In genomic region chr14:69767369-69767999, GRCh38 we compare ENCODE assay signal across 8 cellular contexts. TPM values are rescaled to one million over a fixed set of nuclear protein-coding genes. Genes with fewer than 3 reads are reported as not detected.
DNase-seq lines count a peak whose midpoint lies in the region; ATAC-seq and TF ChIP-seq lines count a peak whose summit lies in the region.

No MANE protein-coding gene starts in this region.

- peak; percentile 53 for TF ChIP-seq POLR2A in testis (IDR thresholded peaks at IDR 0.05)

- ATAC-seq in HG02610 (IDR thresholded peaks at IDR 0.05; ENCODE audit: unreplicated experiment) (peak; percentile 76), SK-N-SH treated with all-trans-retinoic acid at 6 μM for 48 hours (peak; percentile 90)

- H3K36me3 ChIP-seq in osteoblast (ENCODE audit: insufficient read depth, low read length), result peaks cover 47% of the 10 kb centered on the region
- H3K36me3 ChIP-seq in testis (ENCODE audit: low read depth, missing control alignments), result peaks cover 3% of the 10 kb centered on the region

- H3K9me3 Mint-ChIP-seq in activated naive CD8-positive, alpha-beta T cell (ENCODE audit: low read depth), result peaks cover 3% of the 10 kb centered on the region

- peaks cover 35% of the 10 kb centered on the region for H4K20me1 ChIP-seq in osteoblast (ENCODE audit: insufficient read depth, low read length)

- peak overlapping the region; percentile 100 for H3K27ac Mint-ChIP-seq in activated naive CD8-positive, alpha-beta T cell

- peaks cover 27% of the 10 kb centered on the region for H3K36me3 Mint-ChIP-seq in activated naive CD8-positive, alpha-beta T cell

- H3K4me1 Mint-ChIP-seq in activated naive CD8-positive, alpha-beta T cell (ENCODE audit: low read depth), result peaks cover 66% of the 10 kb centered on the region

- TF ChIP-seq CTCF in osteoblast (IDR thresholded peaks at IDR 0.05; ENCODE audit: extremely low read depth, low read depth, low read length), result no peak
- no peak for TF ChIP-seq CTCF in testis (IDR thresholded peaks at IDR 0.05)

- WGBS in testis, 2 donors, result 0% methylated on average over 20 to 54 of the region's 54 CpGs

- H3K27ac ChIP-seq in osteoblast (ENCODE audit: low read depth, low read length) (peak overlapping the region; percentile 100), testis (peak overlapping the region; percentile 97 to 100)

- H3K4me3 Mint-ChIP-seq in activated naive CD8-positive, alpha-beta T cell, result peak overlapping the region; percentile 99

- no peaks in the 10 kb centered on the region for H3K27me3 ChIP-seq in osteoblast (ENCODE audit: insufficient read depth, low read length)
- H3K27me3 ChIP-seq in testis, result no peaks in the 10 kb centered on the region

- no peaks in the 10 kb centered on the region for H3K9me3 ChIP-seq in osteoblast (ENCODE audit: low read depth, low read length)
- no peaks in the 10 kb centered on the region for H3K9me3 ChIP-seq in testis

- intact Hi-C loops in head of caudate nucleus (cut with DNase I), result loop anchor here (5.0 kb wide), 1 partner anchor 155 kb away; the partner anchor contains the start of gene SUSD6
- intact Hi-C loops in testis (cut with DNase I; ENCODE audit: low total_unique reads), result no loop called here

- H3K27me3 Mint-ChIP-seq in activated naive CD8-positive, alpha-beta T cell, result no peaks in the 10 kb centered on the region

- DNase-seq in GM04504 (ENCODE audit: low read depth) (peak; percentile 79), NCI-H1092 (lab: John Stamatoyannopoulos, UW) (peak; percentile 94), head of caudate nucleus (peak; percentile 66 to 96 (median 91)), osteoblast (ENCODE audit: insufficient read length, low spot score, missing footprints) (peak; percentile 93), testis (peak; percentile 91)

- peaks cover 45% of the 10 kb centered on the region for H3K79me2 ChIP-seq in osteoblast (ENCODE audit: insufficient read depth, low read length)

- H3K4me1 ChIP-seq in osteoblast (ENCODE audit: insufficient read depth, low read length) (peaks cover 20% of the 10 kb centered on the region), testis (peaks cover 24% of the 10 kb centered on the region)

- H3K4me3 ChIP-seq in osteoblast (ENCODE audit: insufficient read depth, low read length), result peak overlapping the region; percentile 100
- H3K4me3 ChIP-seq in testis, result peak overlapping the region; percentile 94 to 100

- peak overlapping the region; percentile 87 for H3K4me2 ChIP-seq in osteoblast (ENCODE audit: insufficient read depth, low read length)

- peak overlapping the region; percentile 94 for H2AFZ ChIP-seq in osteoblast (ENCODE audit: low read length)

TF ChIP-seq in SK-N-SH treated with all-trans-retinoic acid at 6 μM for 48 hours, 23 proteins besides CTCF, POLR2A, EP300 and RAD21 (continues in another document):
- TF ChIP-seq, protein P1, sequence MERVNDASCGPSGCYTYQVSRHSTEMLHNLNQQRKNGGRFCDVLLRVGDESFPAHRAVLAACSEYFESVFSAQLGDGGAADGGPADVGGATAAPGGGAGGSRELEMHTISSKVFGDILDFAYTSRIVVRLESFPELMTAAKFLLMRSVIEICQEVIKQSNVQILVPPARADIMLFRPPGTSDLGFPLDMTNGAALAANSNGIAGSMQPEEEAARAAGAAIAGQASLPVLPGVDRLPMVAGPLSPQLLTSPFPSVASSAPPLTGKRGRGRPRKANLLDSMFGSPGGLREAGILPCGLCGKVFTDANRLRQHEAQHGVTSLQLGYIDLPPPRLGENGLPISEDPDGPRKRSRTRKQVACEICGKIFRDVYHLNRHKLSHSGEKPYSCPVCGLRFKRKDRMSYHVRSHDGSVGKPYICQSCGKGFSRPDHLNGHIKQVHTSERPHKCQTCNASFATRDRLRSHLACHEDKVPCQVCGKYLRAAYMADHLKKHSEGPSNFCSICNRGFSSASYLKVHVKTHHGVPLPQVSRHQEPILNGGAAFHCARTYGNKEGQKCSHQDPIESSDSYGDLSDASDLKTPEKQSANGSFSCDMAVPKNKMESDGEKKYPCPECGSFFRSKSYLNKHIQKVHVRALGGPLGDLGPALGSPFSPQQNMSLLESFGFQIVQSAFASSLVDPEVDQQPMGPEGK (CRISPR knock-in tag; IDR thresholded peaks at IDR 0.05; ENCODE audit: borderline replicate concordance), result no peak
- TF ChIP-seq ARNTL (CRISPR knock-in tag; IDR thresholded peaks at IDR 0.05; ENCODE audit: borderline replicate concordance, low read depth) (0 out of 2 replicates have a peak, but pooled peaks have one; percentile 62), ZFP30 (CRISPR knock-in tag; IDR thresholded peaks at IDR 0.05) (no peak), BACH2 (CRISPR knock-in tag; IDR thresholded peaks at IDR 0.05; ENCODE audit: borderline replicate concordance) (no peak), ZFP3 (CRISPR knock-in tag; IDR thresholded peaks at IDR 0.05) (no peak), CSRNP3 (CRISPR knock-in tag; IDR thresholded peaks at IDR 0.05) (peak; percentile 79; the same call in 1 of the 2 replicates), ZNF565 (CRISPR knock-in tag; conservative IDR thresholded peaks at IDR 0.05; ENCODE audit: low read depth) (no peak), TCF4 (CRISPR knock-in tag; IDR thresholded peaks at IDR 0.05; ENCODE audit: borderline replicate concordance) (no peak), ZNF70 (CRISPR knock-in tag; IDR thresholded peaks at IDR 0.05) (0 out of 2 replicates have a peak, but pooled peaks have one; percentile 43), TOX (CRISPR knock-in tag; IDR thresholded peaks at IDR 0.05; ENCODE audit: borderline replicate concordance) (no peak), SNAI2 (CRISPR knock-in tag; IDR thresholded peaks at IDR 0.05) (no peak), PPARA (CRISPR knock-in tag; IDR thresholded peaks at IDR 0.05; ENCODE audit: borderline replicate concordance) (no peak), RARB (CRISPR knock-in tag; IDR thresholded peaks at IDR 0.05) (peak; percentile 73; the same call in 1 of the 2 replicates), ZC3H10 (CRISPR knock-in tag; IDR thresholded peaks at IDR 0.05) (peak; percentile 61; the same call in 1 of the 2 replicates), OSR1 (CRISPR knock-in tag; IDR thresholded peaks at IDR 0.05) (no peak), CSDC2 (CRISPR knock-in tag; IDR thresholded peaks at IDR 0.05) (peak; percentile 19; the same call in 1 of the 2 replicates), GLIS3 (CRISPR knock-in tag; IDR thresholded peaks at IDR 0.05) (0 out of 2 replicates have a peak, but pooled peaks have one; percentile 91), ESRRG (CRISPR knock-in tag; IDR thresholded peaks at IDR 0.05) (peak; percentile 67; the same call in 1 of the 2 replicates), ZNF8 (CRISPR knock-in tag; IDR thresholded peaks at IDR 0.05) (no peak)
- TF ChIP-seq, protein P2, sequence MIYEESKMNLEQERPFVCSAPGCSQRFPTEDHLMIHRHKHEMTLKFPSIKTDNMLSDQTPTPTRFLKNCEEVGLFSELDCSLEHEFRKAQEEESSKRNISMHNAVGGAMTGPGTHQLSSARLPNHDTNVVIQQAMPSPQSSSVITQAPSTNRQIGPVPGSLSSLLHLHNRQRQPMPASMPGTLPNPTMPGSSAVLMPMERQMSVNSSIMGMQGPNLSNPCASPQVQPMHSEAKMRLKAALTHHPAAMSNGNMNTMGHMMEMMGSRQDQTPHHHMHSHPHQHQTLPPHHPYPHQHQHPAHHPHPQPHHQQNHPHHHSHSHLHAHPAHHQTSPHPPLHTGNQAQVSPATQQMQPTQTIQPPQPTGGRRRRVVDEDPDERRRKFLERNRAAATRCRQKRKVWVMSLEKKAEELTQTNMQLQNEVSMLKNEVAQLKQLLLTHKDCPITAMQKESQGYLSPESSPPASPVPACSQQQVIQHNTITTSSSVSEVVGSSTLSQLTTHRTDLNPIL (CRISPR knock-in tag; IDR thresholded peaks at IDR 0.05; ENCODE audit: low read depth), result 0 out of 2 replicates have a peak, but pooled peaks have one; percentile 48
- TF ChIP-seq, protein P3, sequence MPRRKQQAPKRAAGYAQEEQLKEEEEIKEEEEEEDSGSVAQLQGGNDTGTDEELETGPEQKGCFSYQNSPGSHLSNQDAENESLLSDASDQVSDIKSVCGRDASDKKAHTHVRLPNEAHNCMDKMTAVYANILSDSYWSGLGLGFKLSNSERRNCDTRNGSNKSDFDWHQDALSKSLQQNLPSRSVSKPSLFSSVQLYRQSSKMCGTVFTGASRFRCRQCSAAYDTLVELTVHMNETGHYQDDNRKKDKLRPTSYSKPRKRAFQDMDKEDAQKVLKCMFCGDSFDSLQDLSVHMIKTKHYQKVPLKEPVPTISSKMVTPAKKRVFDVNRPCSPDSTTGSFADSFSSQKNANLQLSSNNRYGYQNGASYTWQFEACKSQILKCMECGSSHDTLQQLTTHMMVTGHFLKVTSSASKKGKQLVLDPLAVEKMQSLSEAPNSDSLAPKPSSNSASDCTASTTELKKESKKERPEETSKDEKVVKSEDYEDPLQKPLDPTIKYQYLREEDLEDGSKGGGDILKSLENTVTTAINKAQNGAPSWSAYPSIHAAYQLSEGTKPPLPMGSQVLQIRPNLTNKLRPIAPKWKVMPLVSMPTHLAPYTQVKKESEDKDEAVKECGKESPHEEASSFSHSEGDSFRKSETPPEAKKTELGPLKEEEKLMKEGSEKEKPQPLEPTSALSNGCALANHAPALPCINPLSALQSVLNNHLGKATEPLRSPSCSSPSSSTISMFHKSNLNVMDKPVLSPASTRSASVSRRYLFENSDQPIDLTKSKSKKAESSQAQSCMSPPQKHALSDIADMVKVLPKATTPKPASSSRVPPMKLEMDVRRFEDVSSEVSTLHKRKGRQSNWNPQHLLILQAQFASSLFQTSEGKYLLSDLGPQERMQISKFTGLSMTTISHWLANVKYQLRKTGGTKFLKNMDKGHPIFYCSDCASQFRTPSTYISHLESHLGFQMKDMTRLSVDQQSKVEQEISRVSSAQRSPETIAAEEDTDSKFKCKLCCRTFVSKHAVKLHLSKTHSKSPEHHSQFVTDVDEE (CRISPR knock-in tag; IDR thresholded peaks at IDR 0.05), result no peak

RNA-seq across cellular contexts. Expression of gene SRSF5, which starts 0.5 kb away (rescaled TPM):
- total RNA-seq in osteoblast (157 TPM in 2 replicates), testis (100 to 1,000 TPM; 500 to 530 TPM)
- polyA plus RNA-seq in testis (ENCODE audit: insufficient read depth, low read depth, low replicate concordance), result 341 TPM

RNA-seq across cellular contexts. Expression of gene SLC10A1, which starts 29.6 kb away (rescaled TPM):
- total RNA-seq in osteoblast (not detected in 2 replicates), testis (not detected)
- 0.30 TPM for polyA plus RNA-seq in testis (ENCODE audit: insufficient read depth, low read depth, low replicate concordance)

Comparison
In these comparisons a context has a peak if more than half of its experiments do, and no peak if none do; other contexts are left out.
1. Peak in every context shown above with its lines: DNase-seq, ATAC-seq, H3K4me3 ChIP-seq and H3K27ac ChIP-seq.